In the genomic region with DNA sequence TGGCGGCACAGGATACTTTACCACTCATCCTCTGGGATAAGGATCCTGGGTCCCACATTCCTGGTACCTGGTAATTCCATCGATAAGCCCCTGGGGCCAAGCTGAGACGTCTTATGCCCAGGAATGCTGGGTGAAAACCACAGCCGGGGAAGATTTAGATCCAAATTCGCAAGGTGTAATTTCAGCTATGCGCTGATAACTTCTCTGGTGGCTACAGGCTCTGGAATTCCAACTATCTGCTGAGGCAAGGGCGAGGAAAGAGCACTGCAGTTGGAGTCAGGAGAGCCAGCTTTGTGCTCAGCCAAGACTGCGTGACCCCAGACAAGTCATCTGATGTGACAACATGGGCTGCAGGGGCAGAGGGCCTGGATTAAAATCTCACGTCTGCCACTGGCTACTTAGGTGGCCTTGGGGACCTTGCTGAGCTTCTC, we compare ENCODE assay signal across 1 cellular context.
TF ChIP-seq lines count a peak whose summit lies in the region.

No MANE protein-coding gene starts in this region.

TF ChIP-seq in K562, 482 proteins besides CTCF, POLR2A, EP300 and RAD21:
- TF ChIP-seq ZNF41 (CRISPR knock-in tag; conservative IDR thresholded peaks at IDR 0.05) (no peak), ZNF324 (CRISPR knock-in tag; IDR thresholded peaks at IDR 0.05) (no peak), ZNF121 (CRISPR knock-in tag; conservative IDR thresholded peaks at IDR 0.05) (peak; percentile 77), NCOA6 (IDR thresholded peaks at IDR 0.05) (no peak)
TF ChIP-seq in K562: peak in this region for 1.
